ENCODE assay signal across 1 cellular context in genomic region chr5:150457562-150458240, GRCh38.
TF ChIP-seq lines count a peak whose summit lies in the region.

No MANE protein-coding gene starts in this region.

TF ChIP-seq in K562, 482 proteins besides CTCF, POLR2A, EP300 and RAD21:
- TF ChIP-seq ZFP36 (IDR thresholded peaks at IDR 0.05; ENCODE audit: low read depth, low read length, partially characterized antibody) (peak; percentile 34), ZEB2 (IDR thresholded peaks at IDR 0.05) (no peak), BCOR (IDR thresholded peaks at IDR 0.05) (peak; percentile 66), ZNF263 (CRISPR knock-in tag; IDR thresholded peaks at IDR 0.05; ENCODE audit: borderline replicate concordance) (peak; percentile 46; the same call in 1 of the 2 replicates)
